ENCODE assay signal across 31 cellular contexts in genomic region chr12:40300490-40300889, GRCh38.
A peak's percentile ranks its signal among the peaks of the same experiment; 100 is the strongest.
DNase-seq lines count a peak whose midpoint lies in the region; ATAC-seq and TF ChIP-seq lines count a peak whose summit lies in the region.
"Had no signal": no experiment of that assay in that cellular context is flagged by ENCODE, and none has a peak within 500 bp of the region (broad histone marks: within the 10 kb centered on the region; RNA-seq: fewer than 3 reads in every experiment).

No MANE protein-coding gene starts in this region.

- H3K4me1 ChIP-seq in left lung, result no peaks in the 10 kb centered on the region
- H3K4me1 ChIP-seq in hepatocyte (ENCODE audit: insufficient read depth), result no peaks in the 10 kb centered on the region
- H3K4me1 ChIP-seq in esophagus squamous epithelium, result no peaks in the 10 kb centered on the region
- H3K4me1 ChIP-seq: BLaER1, Peyer's patch, right lobe of liver, SJCRH30, stomach, thyroid gland, vagina had no signal

- H4K20me1 ChIP-seq in hepatocyte (ENCODE audit: insufficient read depth, poor library complexity, severe bottlenecking), result no peaks in the 10 kb centered on the region
- H4K20me1 ChIP-seq: BLaER1 had no signal

- H3K9me3 ChIP-seq in left lung (no peaks in the 10 kb centered on the region), hepatocyte (ENCODE audit: low read depth) (no peaks in the 10 kb centered on the region), esophagus squamous epithelium (no peaks in the 10 kb centered on the region)
- H3K9me3 ChIP-seq: BLaER1, neutrophil, Peyer's patch, right lobe of liver, SJCRH30, stomach, thyroid gland, vagina had no signal

- DNase-seq in Daoy (ENCODE audit: low read depth) (peak; percentile 3), LHCN-M2 (ENCODE audit: low read depth) (peak; percentile 10), epithelial cell of esophagus (ENCODE audit: low read depth) (peak; percentile 76), left lung (no peak), hepatocyte (ENCODE audit: low spot score) (no peak), esophagus squamous epithelium (lab: John Stamatoyannopoulos, UW) (no peak), Right ventricle myocardium superior (no peak)
- DNase-seq: ACHN; activated CD4-positive, CD25-positive, alpha-beta regulatory T cell; activated CD8-positive, alpha-beta memory T cell treated with anti-CD3 and anti-CD28 coated beads, Interleukin-2, amount 10 ng/mL, durations not matched to agents 7 days and 5 days; activated T-cell treated with anti-CD3 and anti-CD28 coated beads, Interleukin-2, amount 50 U/mL, for 48 hours; caudate nucleus; cortex of kidney; DMS 273 treated with DMSO at 0.1 percent for 48 hours; effector memory CD4-positive, alpha-beta T cell; islet precursor cell; left ventricle myocardium superior; naive B cell; NCI-H146; NCI-H446; NCI-H774; Peyer's patch; right lobe of liver; SJCRH30; stomach; T-cell; thyroid gland had no signal

- H3K27me3 ChIP-seq in left lung, result no peaks in the 10 kb centered on the region
- H3K27me3 ChIP-seq in hepatocyte, result no peaks in the 10 kb centered on the region
- no peaks in the 10 kb centered on the region for H3K27me3 ChIP-seq in esophagus squamous epithelium
- H3K27me3 ChIP-seq: BLaER1, neutrophil, Peyer's patch, right lobe of liver, stomach, thyroid gland, vagina had no signal

- WGBS in hepatocyte (ENCODE audit: low lambda C conversion rate, missing lambda C conversion rate), result 91% methylated on average over 3 of the region's 3 CpGs
- WGBS in esophagus squamous epithelium, 2 donors, result 58 to 81% methylated on average over 3 of the region's 3 CpGs

- no peak overlapping the region for H3K4me2 ChIP-seq in hepatocyte
- H3K4me2 ChIP-seq: BLaER1 had no signal

- intact Hi-C loops in left lung (cut with DNase I), result no loop called here
- intact Hi-C loops in esophagus squamous epithelium (cut with DNase I), result no loop called here
- intact Hi-C loops in Right ventricle myocardium superior (cut with DNase I), result no loop called here

- no peaks in the 10 kb centered on the region for H3K79me2 ChIP-seq in hepatocyte

- H3K27ac ChIP-seq in left lung (no peak overlapping the region), hepatocyte (no peak overlapping the region), esophagus squamous epithelium (no peak overlapping the region)
- H3K27ac ChIP-seq: BLaER1, neutrophil, Peyer's patch, right lobe of liver, SJCRH30, stomach, thyroid gland, vagina had no signal

- H3K36me3 ChIP-seq in left lung (peaks cover 0 to 84% of the 10 kb centered on the region in 2 donors), hepatocyte (replicated peaks; ENCODE audit: insufficient read depth, low read depth) (no peaks in the 10 kb centered on the region), esophagus squamous epithelium (peaks cover 0 to 44% (median 0%) of the 10 kb centered on the region in 3 donors)
- H3K36me3 ChIP-seq: BLaER1, Peyer's patch, SJCRH30, thyroid gland had no signal

- H3K9me2 ChIP-seq in hepatocyte (replicated peaks; ENCODE audit: insufficient read depth), result no peaks in the 10 kb centered on the region

- TF ChIP-seq POLR2A in esophagus squamous epithelium (IDR thresholded peaks at IDR 0.05), result no peak

- H3K4me3 ChIP-seq in epithelial cell of esophagus (ENCODE audit: low read length) (no peak overlapping the region), left lung (no peak overlapping the region), hepatocyte (no peak overlapping the region), esophagus squamous epithelium (no peak overlapping the region)
- H3K4me3 ChIP-seq: BLaER1, Peyer's patch, right lobe of liver, SJCRH30, stomach, thyroid gland, vagina had no signal

- no peak overlapping the region for H2AFZ ChIP-seq in hepatocyte

- no peak for TF ChIP-seq CTCF in epithelial cell of esophagus (IDR thresholded peaks at IDR 0.05; ENCODE audit: insufficient read depth, low read depth, low read length, missing control alignments)
- no peak for TF ChIP-seq CTCF in left lung (IDR thresholded peaks at IDR 0.05)
- no peak for TF ChIP-seq CTCF in hepatocyte (IDR thresholded peaks at IDR 0.05; ENCODE audit: poor library complexity)
- no peak for TF ChIP-seq CTCF in esophagus squamous epithelium (IDR thresholded peaks at IDR 0.05)

- ATAC-seq in left lung (peak; percentile 61), HG03342 (IDR thresholded peaks at IDR 0.05; ENCODE audit: unreplicated experiment) (no peak), Right ventricle myocardium superior (ENCODE audit: poor library complexity) (no peak)
- ATAC-seq: activated CD8-positive, alpha-beta memory T cell treated with anti-CD3 and anti-CD28 coated beads, Interleukin-2, amount 10 ng/mL, durations not matched to agents 7 days and 5 days; left ventricle myocardium superior; right lobe of liver; T-cell had no signal

Comparison
In these comparisons a context has a peak if more than half of its experiments do, and no peak if none do; other contexts are left out.
1. DNase-seq: peak in Daoy (single experiment), LHCN-M2 (single experiment) and epithelial cell of esophagus (single experiment); none in left lung (0 of 2), hepatocyte (single experiment), esophagus squamous epithelium (single experiment) and Right ventricle myocardium superior (single experiment).